ENCODE assay signal across 17 cellular contexts in the genomic region with DNA sequence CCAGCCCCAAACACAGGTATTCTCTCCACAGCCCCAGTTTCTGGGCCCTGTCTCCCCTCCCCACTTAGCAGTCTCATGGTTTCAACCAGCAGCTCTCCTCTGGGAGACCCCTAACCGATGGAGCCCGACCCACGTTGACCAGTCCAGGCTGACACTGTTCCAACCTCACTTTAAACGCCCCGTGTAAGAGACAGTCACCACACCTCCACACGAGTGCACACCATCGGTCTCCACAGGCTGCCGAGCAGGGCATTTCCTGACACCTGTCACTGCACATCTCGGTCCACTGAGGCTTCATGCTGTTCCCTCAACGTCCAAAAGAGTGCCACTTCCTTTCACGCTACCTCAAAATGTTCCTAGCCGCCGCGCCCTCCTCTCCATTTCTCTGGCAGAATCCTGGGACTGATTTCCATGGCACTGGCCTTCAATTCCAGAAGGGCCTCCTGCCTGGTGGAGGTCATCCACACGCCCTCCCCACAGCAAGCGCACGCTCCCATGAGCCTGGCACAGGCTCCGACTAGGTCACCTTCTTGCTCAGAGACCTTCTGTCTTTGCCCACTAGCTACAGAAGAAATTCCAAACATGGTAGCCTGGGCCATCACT.
A peak's percentile ranks its signal among the peaks of the same experiment; 100 is the strongest.
DNase-seq lines count a peak whose midpoint lies in the region; ATAC-seq and TF ChIP-seq lines count a peak whose summit lies in the region.
"Had no signal": no experiment of that assay in that cellular context is flagged by ENCODE, and none has a peak within 500 bp of the region (broad histone marks: within the 10 kb centered on the region; RNA-seq: fewer than 3 reads in every experiment).

No MANE protein-coding gene starts in this region.

- H3K27ac ChIP-seq in left ventricle myocardium inferior (replicated peaks) (peak overlapping the region; percentile 75), right atrium auricular region (peak overlapping the region in 1 of 2 donors; percentile 76), coronary artery (peak overlapping the region in 1 of 2 donors; percentile 95), neuronal stem cell (replicated peaks; ENCODE audit: low read length) (no peak overlapping the region), brain microvascular endothelial cell (no peak overlapping the region)
- H3K27ac ChIP-seq: HL-60 had no signal

- H3K18ac ChIP-seq in neuronal stem cell (ENCODE audit: low read length), result peak overlapping the region; percentile 8

- H3K79me1 ChIP-seq in neuronal stem cell (ENCODE audit: low read depth, low read length), result peaks cover 9% of the 10 kb centered on the region

- H2AFZ ChIP-seq in neuronal stem cell (ENCODE audit: low read length), result no peak overlapping the region

- DNase-seq in left ventricle myocardium inferior (no peak), right atrium auricular region (ENCODE audit: low spot score) (no peak), coronary artery (ENCODE audit: low spot score) (peak; percentile 60), neuronal stem cell (ENCODE audit: low spot score) (no peak), GM10266 (ENCODE audit: extremely low spot score) (no peak), progenitor cell of endocrine pancreas (ENCODE audit: low spot score, unreplicated experiment) (no peak), brain microvascular endothelial cell (no peak)
- DNase-seq: CD8-positive, alpha-beta T cell; MV-4-11; NCI-H1417; NCI-H2029; NCI-H2171 treated with DMSO at 0.1 percent for 48 hours; NCI-H446 treated with DMSO at 0.1 percent for 48 hours; NCI-H748 treated with DMSO at 0.1 percent for 48 hours had no signal

- no peak overlapping the region for H4K8ac ChIP-seq in neuronal stem cell (ENCODE audit: low read depth, low read length)

- no peak overlapping the region for H2AK5ac ChIP-seq in neuronal stem cell (ENCODE audit: low read depth, low read length)

- H3K27me3 ChIP-seq in left ventricle myocardium inferior (ENCODE audit: low read depth), result no peaks in the 10 kb centered on the region
- H3K27me3 ChIP-seq in right atrium auricular region, result no peaks in the 10 kb centered on the region
- H3K27me3 ChIP-seq in neuronal stem cell (ENCODE audit: control insufficient read depth in 3 of 3, insufficient read depth in 3 of 3, low read depth in 1 of 3, low read length in 3 of 3), result peaks cover 0 to 2% (median 0%) of the 10 kb centered on the region in 3 experiments
- no peaks in the 10 kb centered on the region for H3K27me3 ChIP-seq in brain microvascular endothelial cell (replicated peaks)

- peaks cover 31% of the 10 kb centered on the region for H3K36me3 ChIP-seq in left ventricle myocardium inferior
- peaks cover 14% of the 10 kb centered on the region for H3K36me3 ChIP-seq in right atrium auricular region
- peaks cover 0 to 61% of the 10 kb centered on the region in 2 donors for H3K36me3 ChIP-seq in neuronal stem cell (replicated peaks in 1 of 2; ENCODE audit: control insufficient read depth in 2 of 2, insufficient read depth in 2 of 2, low read length in 2 of 2)
- H3K36me3 ChIP-seq in brain microvascular endothelial cell (replicated peaks), result peaks cover 66% of the 10 kb centered on the region

- ATAC-seq in GM21447 (IDR thresholded peaks at IDR 0.05; ENCODE audit: unreplicated experiment), result no peak
- ATAC-seq: CD8-positive, alpha-beta T cell; HCT116 had no signal

- no peak overlapping the region for H3K4ac ChIP-seq in neuronal stem cell (ENCODE audit: low read length)

- no peaks in the 10 kb centered on the region for H3K27me3 Mint-ChIP-seq in progenitor cell of endocrine pancreas

- H3K4me3 ChIP-seq in left ventricle myocardium inferior (no peak overlapping the region), right atrium auricular region (no peak overlapping the region), coronary artery (no peak overlapping the region), neuronal stem cell (ENCODE audit: low read length in 2 of 2) (no peak overlapping the region), brain microvascular endothelial cell (ENCODE audit: low read depth, low read length) (no peak overlapping the region)

- H3K9me3 Mint-ChIP-seq in progenitor cell of endocrine pancreas (ENCODE audit: low read depth), result no peaks in the 10 kb centered on the region
- H3K9me3 Mint-ChIP-seq: CD8-positive, alpha-beta T cell had no signal

- no peak overlapping the region for H3K23ac ChIP-seq in neuronal stem cell (ENCODE audit: low read depth, low read length, poor library complexity)

- H3K4me1 ChIP-seq in left ventricle myocardium inferior (peaks cover 52% of the 10 kb centered on the region), right atrium auricular region (peaks cover 0 to 35% of the 10 kb centered on the region in 2 donors), neuronal stem cell (ENCODE audit: control insufficient read depth in 2 of 2, insufficient read depth in 1 of 2, low read depth in 1 of 2, low read length in 2 of 2) (no peaks in the 10 kb centered on the region)

- no peak overlapping the region for H3K14ac ChIP-seq in neuronal stem cell (ENCODE audit: low read length)

- no peak overlapping the region for H3K27ac Mint-ChIP-seq in progenitor cell of endocrine pancreas
- H3K27ac Mint-ChIP-seq: CD8-positive, alpha-beta T cell had no signal

- H2BK15ac ChIP-seq in neuronal stem cell (ENCODE audit: low read length), result no peak overlapping the region

- in situ Hi-C loops in brain microvascular endothelial cell (cut with HindIII; ENCODE audit: low pct_ligation_motif_present, low sequenced_read_pairs), result no loop called here

- H3K4me3 Mint-ChIP-seq in progenitor cell of endocrine pancreas (ENCODE audit: low read depth), result no peak overlapping the region
- H3K4me3 Mint-ChIP-seq: CD8-positive, alpha-beta T cell had no signal

- no peak for TF ChIP-seq CTCF in left ventricle myocardium inferior (IDR thresholded peaks at IDR 0.05; ENCODE audit: borderline replicate concordance)
- no peak for TF ChIP-seq CTCF in right atrium auricular region (IDR thresholded peaks at IDR 0.05)
- no peak for TF ChIP-seq CTCF in coronary artery (IDR thresholded peaks at IDR 0.05)
- no peak for TF ChIP-seq CTCF in GM10266 (IDR thresholded peaks at IDR 0.05; ENCODE audit: control insufficient read depth, insufficient read depth, low read depth, missing control alignments)
- TF ChIP-seq CTCF in progenitor cell of endocrine pancreas (IDR thresholded peaks at IDR 0.05; ENCODE audit: unreplicated experiment), result no peak
- TF ChIP-seq CTCF in brain microvascular endothelial cell (IDR thresholded peaks at IDR 0.05; ENCODE audit: low read depth, low read length, missing control alignments), result no peak

- H4K91ac ChIP-seq in neuronal stem cell (ENCODE audit: low read depth, low read length, poor library complexity), result no peak overlapping the region

- H2BK12ac ChIP-seq in neuronal stem cell (ENCODE audit: low read length), result no peak overlapping the region

- H3K9ac ChIP-seq in neuronal stem cell (ENCODE audit: low read depth, low read length, poor library complexity), result no peak overlapping the region

- peaks cover 44% of the 10 kb centered on the region for H3K36me3 Mint-ChIP-seq in progenitor cell of endocrine pancreas (ENCODE audit: insufficient read depth)
- H3K36me3 Mint-ChIP-seq: CD8-positive, alpha-beta T cell had no signal

- no CpG with 5 or more reads among the region's 18 CpGs for WGBS in neuronal stem cell (ENCODE audit: extremely low coverage in 2 of 2, insufficient read length in 2 of 2, insufficient replicate concordance in 1 of 2), 2 donors

- no peaks in the 10 kb centered on the region for H3K4me1 Mint-ChIP-seq in progenitor cell of endocrine pancreas (ENCODE audit: low read depth)

- H2BK5ac ChIP-seq in neuronal stem cell (ENCODE audit: low read length), result peak overlapping the region; percentile 61

- H2BK120ac ChIP-seq in neuronal stem cell (ENCODE audit: low read depth, low read length), result no peak overlapping the region

- H3K4me2 ChIP-seq in neuronal stem cell (ENCODE audit: insufficient read depth, low read length, poor library complexity, severe bottlenecking), result no peak overlapping the region

- H3K9me3 ChIP-seq in left ventricle myocardium inferior (replicated peaks) (no peaks in the 10 kb centered on the region), right atrium auricular region (no peaks in the 10 kb centered on the region), neuronal stem cell (replicated peaks in 1 of 2; ENCODE audit: control insufficient read depth in 2 of 2, insufficient read depth in 1 of 2, low read depth in 1 of 2, low read length in 2 of 2) (peaks cover 0 to 3% of the 10 kb centered on the region in 2 donors)

- intact Hi-C loops in left ventricle myocardium inferior (cut with micrococcal nuclease), result loop anchor here (10.0 kb wide), 1 partner anchor 55 kb away; no protein-coding TSS in a partner anchor
